In genomic region chr5:159311063-159311462, GRCh38 we compare ENCODE assay signal across 16 cellular contexts. TPM values are rescaled to one million over a fixed set of nuclear protein-coding genes. Genes with fewer than 3 reads are reported as not detected.
DNase-seq lines count a peak whose midpoint lies in the region; ATAC-seq and TF ChIP-seq lines count a peak whose summit lies in the region.
"Had no signal": no experiment of that assay in that cellular context is flagged by ENCODE, and none has a peak within 500 bp of the region (broad histone marks: within the 10 kb centered on the region; RNA-seq: fewer than 3 reads in every experiment).

No MANE protein-coding gene starts in this region.

- peak overlapping the region; percentile 91 for H2AFZ ChIP-seq in GM23338
- H2AFZ ChIP-seq in osteoblast (ENCODE audit: low read length): peak overlapping the region; percentile 79
- no peak overlapping the region for H2AFZ ChIP-seq in trophoblast cell (ENCODE audit: insufficient read depth, low read length, poor library complexity)

- H3K27me3 Mint-ChIP-seq in GM23338 (ENCODE audit: insufficient read depth, low read depth, poor library complexity) (peaks cover 17% of the 10 kb centered on the region), T-helper 17 cell (peaks cover 52% of the 10 kb centered on the region)

- H3K27ac ChIP-seq in GM23338 (ENCODE audit: low read depth) (no peak overlapping the region), iPS-18a (ENCODE audit: low read length) (no peak overlapping the region), osteoblast (ENCODE audit: low read depth, low read length) (no peak overlapping the region), trophoblast cell (ENCODE audit: low read depth, low read length) (no peak overlapping the region)
- H3K27ac ChIP-seq: brain microvascular endothelial cell, psoas muscle had no signal

- H2BK5ac ChIP-seq in trophoblast cell (ENCODE audit: low read depth, low read length, poor library complexity): no peak overlapping the region

- no peaks in the 10 kb centered on the region for H3K36me3 ChIP-seq in GM23338 (ENCODE audit: insufficient read depth)
- no peaks in the 10 kb centered on the region for H3K36me3 ChIP-seq in iPS-18a (ENCODE audit: control insufficient read depth, low read depth, low read length)
- H3K36me3 ChIP-seq in osteoblast (ENCODE audit: insufficient read depth, low read length): no peaks in the 10 kb centered on the region
- no peaks in the 10 kb centered on the region for H3K36me3 ChIP-seq in trophoblast cell (ENCODE audit: control insufficient read depth in 1 of 2, insufficient read depth in 2 of 2, low read length in 2 of 2)
- H3K36me3 ChIP-seq: brain microvascular endothelial cell had no signal

- H3K9ac ChIP-seq in iPS-18a (ENCODE audit: low read length): peak overlapping the region; percentile 30
- no peak overlapping the region for H3K9ac ChIP-seq in trophoblast cell (ENCODE audit: low read length)

- H3K9me2 ChIP-seq in GM23338 (ENCODE audit: insufficient read depth): no peaks in the 10 kb centered on the region

- TF ChIP-seq CTCF in GM23338 (conservative IDR thresholded peaks at IDR 0.05; ENCODE audit: low read depth in 2 of 2) (no peak), osteoblast (IDR thresholded peaks at IDR 0.05; ENCODE audit: extremely low read depth, low read depth, low read length) (no peak)

- no peak overlapping the region for H2BK12ac ChIP-seq in trophoblast cell (ENCODE audit: low read length)

- DNase-seq in GM23338 (ENCODE audit: low spot score) (no peak), T-helper 17 cell (no peak), osteoblast (ENCODE audit: insufficient read length, low spot score, missing footprints) (no peak), trophoblast cell (no peak)
- DNase-seq: activated gamma-delta T cell treated with Interleukin-2 at 50 U/mL for 16 hours, DND-41, foreskin melanocyte, NCI-H1105, psoas muscle had no signal

- peaks cover 27% of the 10 kb centered on the region for H3K27me3 ChIP-seq in GM23338 (ENCODE audit: insufficient read depth)
- H3K27me3 ChIP-seq in iPS-18a (ENCODE audit: control insufficient read depth, insufficient read depth, low read length): peaks cover 36% of the 10 kb centered on the region
- peaks cover 35% of the 10 kb centered on the region for H3K27me3 ChIP-seq in osteoblast (ENCODE audit: insufficient read depth, low read length)
- H3K27me3 ChIP-seq in trophoblast cell (ENCODE audit: insufficient read depth, low read length): peaks cover 2% of the 10 kb centered on the region
- H3K27me3 ChIP-seq: brain microvascular endothelial cell had no signal

- no CpG with 5 or more reads among the region's 7 CpGs for WGBS in trophoblast cell (ENCODE audit: extremely low coverage, insufficient coverage, insufficient read length)

- H3F3A ChIP-seq in GM23338 (replicated peaks; ENCODE audit: low read depth): no peaks in the 10 kb centered on the region

- H3K4me2 ChIP-seq in GM23338 (peak overlapping the region; percentile 71), osteoblast (ENCODE audit: insufficient read depth, low read length) (peak overlapping the region; percentile 82), trophoblast cell (ENCODE audit: low read length) (no peak overlapping the region)

- H3K27ac Mint-ChIP-seq in GM23338 (no peak overlapping the region), T-helper 17 cell (no peak overlapping the region)

- H3K79me2 ChIP-seq in GM23338 (replicated peaks; ENCODE audit: insufficient read depth) (no peaks in the 10 kb centered on the region), osteoblast (ENCODE audit: insufficient read depth, low read length) (no peaks in the 10 kb centered on the region), trophoblast cell (ENCODE audit: control insufficient read depth, insufficient read depth, low read length, poor library complexity) (no peaks in the 10 kb centered on the region)

- H4K91ac ChIP-seq in trophoblast cell (ENCODE audit: low read depth, low read length): no peak overlapping the region

- no peak overlapping the region for H4K8ac ChIP-seq in trophoblast cell (ENCODE audit: low read depth, low read length)

- H3K9me3 Mint-ChIP-seq in GM23338: no peaks in the 10 kb centered on the region

- no peak overlapping the region for H3K14ac ChIP-seq in trophoblast cell (ENCODE audit: low read length)

- no peak for ATAC-seq in GM23338
- no peak for ATAC-seq in T-helper 17 cell
- ATAC-seq in HG02678 (IDR thresholded peaks at IDR 0.05; ENCODE audit: unreplicated experiment): no peak
- no peak for ATAC-seq in HG02852 (IDR thresholded peaks at IDR 0.05; ENCODE audit: unreplicated experiment)
- no peak for ATAC-seq in HG03442 (IDR thresholded peaks at IDR 0.05; ENCODE audit: unreplicated experiment)
- ATAC-seq: psoas muscle had no signal

- no peak overlapping the region for H3K23ac ChIP-seq in trophoblast cell (ENCODE audit: low read length)

- peaks cover 11% of the 10 kb centered on the region for H3K4me1 Mint-ChIP-seq in GM23338
- peaks cover 6% of the 10 kb centered on the region for H3K4me1 Mint-ChIP-seq in T-helper 17 cell

- H3K4me1 ChIP-seq in GM23338 (ENCODE audit: insufficient read depth): peaks cover 8% of the 10 kb centered on the region; the same call in 1 of the 2 replicates
- peaks cover 7% of the 10 kb centered on the region for H3K4me1 ChIP-seq in iPS-18a (ENCODE audit: control insufficient read depth, low read depth, low read length)
- H3K4me1 ChIP-seq in osteoblast (ENCODE audit: insufficient read depth, low read length): peaks cover 8% of the 10 kb centered on the region
- H3K4me1 ChIP-seq in trophoblast cell (ENCODE audit: control insufficient read depth in 1 of 2, insufficient read depth in 2 of 2, low read length in 2 of 2): no peaks in the 10 kb centered on the region
- H3K4me1 ChIP-seq: psoas muscle had no signal

- H2BK120ac ChIP-seq in trophoblast cell (ENCODE audit: insufficient read depth, low read length, poor library complexity): no peak overlapping the region

- H3K9me3 ChIP-seq in T-helper 17 cell (ENCODE audit: control insufficient read depth, low read length, poor library complexity, severe bottlenecking) (no peaks in the 10 kb centered on the region), iPS-18a (ENCODE audit: control insufficient read depth, low read depth, low read length) (no peaks in the 10 kb centered on the region), osteoblast (ENCODE audit: low read depth, low read length) (no peaks in the 10 kb centered on the region), trophoblast cell (ENCODE audit: insufficient read depth, low read depth, low read length) (no peaks in the 10 kb centered on the region)
- H3K9me3 ChIP-seq: psoas muscle had no signal

- H3K4me3 Mint-ChIP-seq in GM23338: peak overlapping the region; percentile 64
- peak overlapping the region; percentile 78 for H3K4me3 Mint-ChIP-seq in T-helper 17 cell

- H4K12ac ChIP-seq in trophoblast cell (ENCODE audit: low read depth, low read length): no peak overlapping the region

- H3K36me3 Mint-ChIP-seq in GM23338 (ENCODE audit: low read depth) (no peaks in the 10 kb centered on the region), T-helper 17 cell (ENCODE audit: low read depth) (no peaks in the 10 kb centered on the region)

- no peak overlapping the region for H2AK5ac ChIP-seq in trophoblast cell (ENCODE audit: low read length)

- no peaks in the 10 kb centered on the region for H3K79me1 ChIP-seq in trophoblast cell (ENCODE audit: low read length)

- H4K20me1 ChIP-seq in GM23338 (replicated peaks; ENCODE audit: insufficient read depth): no peaks in the 10 kb centered on the region
- H4K20me1 ChIP-seq in osteoblast (ENCODE audit: insufficient read depth, low read length): no peaks in the 10 kb centered on the region

- no peak overlapping the region for H3K4ac ChIP-seq in trophoblast cell (ENCODE audit: low read depth, low read length)

- H3K4me3 ChIP-seq in GM23338 (peak overlapping the region; percentile 47), iPS-18a (ENCODE audit: low read length) (peak overlapping the region; percentile 54), osteoblast (ENCODE audit: insufficient read depth, low read length) (peak overlapping the region; percentile 62), trophoblast cell (ENCODE audit: low read depth, low read length) (no peak overlapping the region)
- H3K4me3 ChIP-seq: psoas muscle had no signal

- no peak overlapping the region for H3K18ac ChIP-seq in trophoblast cell (ENCODE audit: low read length)

TF ChIP-seq in GM23338, 12 proteins besides CTCF, POLR2A, EP300 and RAD21 (continues in another document):
- no peak for TF ChIP-seq EZH2phosphoT487 (IDR thresholded peaks at IDR 0.05; ENCODE audit: unreplicated experiment)
- TF ChIP-seq ETS1 (IDR thresholded peaks at IDR 0.05): no peak
- no peak for TF ChIP-seq NANOG (IDR thresholded peaks at IDR 0.05; ENCODE audit: borderline replicate concordance)

RNA-seq across cellular contexts. Expression of gene IL12B, which starts 19.2 kb away (rescaled TPM):
- not detected in 2 replicates for total RNA-seq in GM23338 (2014; rRNA removed; shearing (Covaris generic))
- not detected in 2 replicates for polyA plus RNA-seq in GM23338 (2016; fragmentation: Nextera tagmentation; extraction: Ambion mirVana)
- total RNA-seq in T-helper 17 cell: not detected
- not detected in 2 replicates for total RNA-seq in osteoblast
- not detected in 2 replicates for polyA plus RNA-seq in trophoblast cell (2013)
- total RNA-seq: psoas muscle, SK-MEL-5, subcutaneous adipose tissue had no signal
- polyA plus RNA-seq: psoas muscle had no signal

RNA-seq across cellular contexts. Expression of gene UBLCP1, which starts 48.0 kb away (rescaled TPM):
- 45.0 and 47.6 TPM in 2 replicates for total RNA-seq in GM23338 (2014; rRNA removed; shearing (Covaris generic))
- 42.6 and 56.1 TPM in 2 replicates for polyA plus RNA-seq in GM23338 (2016; fragmentation: Nextera tagmentation; extraction: Ambion mirVana)
- 10 to 100 TPM; 19.0 to 20.8 TPM for total RNA-seq in T-helper 17 cell
- 36.9 and 37.1 TPM in 2 replicates for total RNA-seq in osteoblast
- 27.7 and 28.0 TPM in 2 replicates for polyA plus RNA-seq in trophoblast cell (2013)
